ENCODE assay signal across 2 cellular contexts in genomic region chr17:35938492-35938891, GRCh38. TPM values are rescaled to one million over a fixed set of nuclear protein-coding genes. Genes with fewer than 3 reads are reported as not detected.
"Had no signal": no experiment of that assay in that cellular context is flagged by ENCODE, and none has a peak within 500 bp of the region (broad histone marks: within the 10 kb centered on the region; RNA-seq: fewer than 3 reads in every experiment).

No MANE protein-coding gene starts in this region.

RNA-seq across cellular contexts. Expression of gene LYZL6, which starts 5.0 kb away (rescaled TPM):
- total RNA-seq: G401, GM12878 had no signal
- polyA plus RNA-seq: GM12878 had no signal

RNA-seq across cellular contexts. Expression of gene CCL16, which starts 42.8 kb away (rescaled TPM):
- total RNA-seq: G401, GM12878 had no signal
- polyA plus RNA-seq: GM12878 had no signal

RNA-seq across cellular contexts. Expression of gene CCL14, which starts 48.0 kb away (rescaled TPM):
- total RNA-seq: G401, GM12878 had no signal
- polyA plus RNA-seq: GM12878 had no signal

RNA-seq across cellular contexts. Expression of gene CCL5, which starts 58.3 kb away (rescaled TPM):
- total RNA-seq: G401 had no signal
